23 cellular contexts compared by ENCODE assay signal in the genomic region with DNA sequence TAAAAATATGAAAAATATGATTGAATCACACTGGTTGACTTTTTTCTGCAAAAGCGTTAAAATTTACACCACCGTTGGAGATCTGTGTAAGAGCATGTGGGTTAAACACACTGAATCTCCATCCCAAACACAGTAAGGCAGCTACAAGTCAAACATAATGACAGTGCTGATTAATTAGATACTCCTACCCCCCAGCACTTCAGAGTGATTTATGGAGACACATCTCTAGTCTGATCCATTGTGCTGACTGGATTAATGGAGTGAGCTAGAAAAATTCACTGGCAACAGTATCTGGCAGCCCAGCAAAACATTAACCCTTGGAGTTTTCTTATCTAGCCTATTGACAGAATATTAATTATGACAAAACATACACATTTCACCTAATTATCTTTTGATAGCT.
A peak's percentile ranks its signal among the peaks of the same experiment; 100 is the strongest.
DNase-seq lines count a peak whose midpoint lies in the region; ATAC-seq, FAIRE-seq and TF ChIP-seq lines count a peak whose summit lies in the region.
"Had no signal": no experiment of that assay in that cellular context is flagged by ENCODE, and none has a peak within 500 bp of the region (broad histone marks: within the 10 kb centered on the region; RNA-seq: fewer than 3 reads in every experiment).

No MANE protein-coding gene starts in this region.

- H3K27ac ChIP-seq in gastrocnemius medialis, result no peak overlapping the region
- H3K27ac ChIP-seq: adrenal gland, C4-2B, PC-9, tibial nerve had no signal

- FAIRE-seq in D721Med (lab: Jason Lieb, UNC), result peak; percentile 78

- no peak for ATAC-seq in GM19452 (IDR thresholded peaks at IDR 0.05; ENCODE audit: unreplicated experiment)
- ATAC-seq in gastrocnemius medialis, result no peak
- ATAC-seq: activated T-cell treated with anti-CD3 and anti-CD28 coated beads, Interleukin-2, amount 50 U/mL, for 72 hours; effector memory CD8-positive, alpha-beta T cell; left colon; natural killer cell treated with Interleukin-12 subunit alpha and Interleukin-12 subunit beta and Interleukin-15 and Interleukin-18, amount 100 ng/mL, for 72 hours had no signal

- no peaks in the 10 kb centered on the region for H3K4me1 ChIP-seq in gastrocnemius medialis
- H3K4me1 ChIP-seq: adrenal gland, tibial nerve had no signal

- no peaks in the 10 kb centered on the region for H3K27me3 ChIP-seq in gastrocnemius medialis
- H3K27me3 ChIP-seq: adrenal gland, tibial nerve had no signal

- in situ Hi-C loops in gastrocnemius medialis (cut with MboI; ENCODE audit: low sequenced_read_pairs in 4 of 4), result no loop called here

- no peak for TF ChIP-seq POLR2A in gastrocnemius medialis (IDR thresholded peaks at IDR 0.05)

- no peaks in the 10 kb centered on the region for H3K36me3 ChIP-seq in gastrocnemius medialis
- H3K36me3 ChIP-seq: adrenal gland, tibial nerve had no signal

- TF ChIP-seq CTCF in D721Med (IDR thresholded peaks at IDR 0.05; ENCODE audit: insufficient read depth, missing control alignments) (no peak), gastrocnemius medialis (IDR thresholded peaks at IDR 0.05 in 4 of 5, conservative IDR thresholded peaks at IDR 0.05 in 1 of 5) (no peak)

- DNase-seq in D721Med (ENCODE audit: insufficient read length, low spot score) (no peak), NCI-H146 treated with DMSO at 0.1 percent for 48 hours (lab: John Stamatoyannopoulos, UW; ENCODE audit: unreplicated experiment) (peak; percentile 59), NCI-H510A treated with DMSO at 0.1 percent for 48 hours (lab: John Stamatoyannopoulos, UW) (peak; percentile 46), SHP77 (lab: John Stamatoyannopoulos, UW) (peak; percentile 47 to 57), gastrocnemius medialis (no peak), nucleus accumbens (lab: John Stamatoyannopoulos, UW) (no peak)
- DNase-seq: activated CD4-positive, alpha-beta T cell treated with anti-CD3 and anti-CD28 coated beads, Interleukin-2, amount 50 U/mL, for 48 hours; activated CD4-positive, CD25-positive, alpha-beta regulatory T cell treated with anti-CD3 and anti-CD28 coated beads, Interleukin-2, amount 50 U/mL, for 72 hours; activated naive CD4-positive, alpha-beta T cell treated with anti-CD3 and anti-CD28 coated beads for 36 hours; activated T-cell treated with anti-CD3 and anti-CD28 coated beads, Interleukin-2, amount 50 U/mL, for 72 hours; adrenal gland; effector memory CD8-positive, alpha-beta T cell; left colon; mammary epithelial cell; NCI-H2081 treated with DMSO at 0.1 percent for 48 hours; NK-92 treated with Interleukin-12 subunit alpha and Interleukin-12 subunit beta, amount 100 ng/mL, for 24 hours; PC-9; stimulated activated CD4-positive, alpha-beta T cell treated with anti-CD3 and anti-CD28 coated beads, Interleukin-15, amount 100 ng/mL, for 24 hours; stimulated activated CD4-positive, alpha-beta T cell treated with anti-CD3 and anti-CD28 coated beads, Interleukin-4, amount 100 ng/mL, for 4 hours had no signal

- H3K9me3 ChIP-seq in gastrocnemius medialis, result no peaks in the 10 kb centered on the region
- H3K9me3 ChIP-seq: tibial nerve had no signal

- no peak overlapping the region for H3K4me3 ChIP-seq in gastrocnemius medialis
- H3K4me3 ChIP-seq: adrenal gland, PC-9, tibial nerve had no signal

- intact Hi-C loops in gastrocnemius medialis (cut with DNase I; ENCODE audit: low total_unique reads), result no loop called here

Comparison
In these comparisons a context has a peak if more than half of its experiments do, and no peak if none do; other contexts are left out.
1. DNase-seq: peak in NCI-H146 treated with DMSO at 0.1 percent for 48 hours (single experiment), NCI-H510A treated with DMSO at 0.1 percent for 48 hours (single experiment) and SHP77 (2 of 2); none in D721Med (single experiment), gastrocnemius medialis (0 of 2) and nucleus accumbens (0 of 56).